In the genomic region with DNA sequence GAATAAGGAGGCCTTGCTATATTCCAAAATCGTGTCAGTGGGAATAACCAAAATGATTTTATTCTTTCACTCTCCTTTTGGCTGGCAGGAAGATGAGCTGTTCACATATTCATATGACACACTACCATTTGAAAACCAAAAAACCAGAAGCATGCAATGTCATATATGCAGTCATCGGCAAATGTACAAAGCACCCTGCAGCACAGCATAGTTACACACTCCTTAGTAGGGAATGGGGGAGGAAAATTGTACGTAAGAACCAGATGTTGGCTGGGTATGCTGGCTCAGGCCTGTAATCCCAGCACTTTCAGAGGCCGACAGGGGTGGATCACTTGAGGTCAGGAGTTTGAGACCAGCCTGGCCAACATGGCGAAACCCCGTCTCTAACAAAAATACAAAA, we compare ENCODE assay signal across 22 cellular contexts.
"Had no signal": no experiment of that assay in that cellular context is flagged by ENCODE, and none has a peak within 500 bp of the region (broad histone marks: within the 10 kb centered on the region; RNA-seq: fewer than 3 reads in every experiment).

No MANE protein-coding gene starts in this region.

- H3K27me3 Mint-ChIP-seq: stimulated activated naive CD8-positive, alpha-beta T cell treated with anti-CD3 and anti-CD28 coated beads, Interleukin-15, Interleukin-2, amounts not matched to agents 100 ng/mL and 50 ng/mL, for 24 hours had no signal

- H3K27me3 ChIP-seq: esophagus muscularis mucosa, foreskin keratinocyte, hepatocyte, neutrophil, tibial artery, upper lobe of left lung, uterus had no signal

- H3K27ac ChIP-seq: epithelial cell of prostate, esophagus muscularis mucosa, foreskin keratinocyte, hepatocyte, neutrophil, tibial artery, upper lobe of left lung, uterus had no signal

- H3K4me2 ChIP-seq: hepatocyte had no signal

- H3K36me3 ChIP-seq: neutrophil, tibial artery, upper lobe of left lung, uterus had no signal

- H3K4me1 ChIP-seq: foreskin keratinocyte, uterus had no signal

- H3K27ac Mint-ChIP-seq: dendritic cell treated with granulocyte-macrophage colony-stimulating factor and Interleukin-4, amounts not matched to agents 40 ng/mL and 50 ng/mL, for 4 days; effector memory CD8-positive, alpha-beta T cell; naive thymus-derived CD8-positive, alpha-beta T cell; stimulated activated effector memory CD8-positive, alpha-beta T cell treated with anti-CD3 and anti-CD28 coated beads, Interleukin-12 subunit alpha, Interleukin-12 subunit beta, amount 100 ng/mL, for 72 hours; stimulated activated naive CD8-positive, alpha-beta T cell treated with anti-CD3 and anti-CD28 coated beads, Interleukin-15, Interleukin-2, amounts not matched to agents 100 ng/mL and 50 ng/mL, for 24 hours had no signal

- H3K79me2 ChIP-seq: hepatocyte had no signal

- H3K4me1 Mint-ChIP-seq: naive thymus-derived CD8-positive, alpha-beta T cell; stimulated activated effector memory CD8-positive, alpha-beta T cell treated with anti-CD3 and anti-CD28 coated beads, Interleukin-12 subunit alpha, Interleukin-12 subunit beta, amount 100 ng/mL, for 72 hours had no signal

- H3K36me3 Mint-ChIP-seq: naive thymus-derived CD8-positive, alpha-beta T cell; stimulated activated effector memory CD8-positive, alpha-beta T cell treated with anti-CD3 and anti-CD28 coated beads, Interleukin-12 subunit alpha, Interleukin-12 subunit beta, amount 100 ng/mL, for 72 hours had no signal

- H3K9me3 Mint-ChIP-seq: dendritic cell treated with granulocyte-macrophage colony-stimulating factor and Interleukin-4, amounts not matched to agents 40 ng/mL and 50 ng/mL, for 4 days; effector memory CD8-positive, alpha-beta T cell; naive thymus-derived CD8-positive, alpha-beta T cell; stimulated activated effector memory CD8-positive, alpha-beta T cell treated with anti-CD3 and anti-CD28 coated beads, Interleukin-12 subunit alpha, Interleukin-12 subunit beta, amount 100 ng/mL, for 72 hours; stimulated activated naive CD8-positive, alpha-beta T cell treated with anti-CD3 and anti-CD28 coated beads, Interleukin-15, Interleukin-2, amounts not matched to agents 100 ng/mL and 50 ng/mL, for 24 hours had no signal

- H3K4me3 Mint-ChIP-seq: dendritic cell treated with granulocyte-macrophage colony-stimulating factor and Interleukin-4, amounts not matched to agents 40 ng/mL and 50 ng/mL, for 4 days; effector memory CD8-positive, alpha-beta T cell; naive thymus-derived CD8-positive, alpha-beta T cell; stimulated activated effector memory CD8-positive, alpha-beta T cell treated with anti-CD3 and anti-CD28 coated beads, Interleukin-12 subunit alpha, Interleukin-12 subunit beta, amount 100 ng/mL, for 72 hours; stimulated activated naive CD8-positive, alpha-beta T cell treated with anti-CD3 and anti-CD28 coated beads, Interleukin-15, Interleukin-2, amounts not matched to agents 100 ng/mL and 50 ng/mL, for 24 hours had no signal

- H2AFZ ChIP-seq: hepatocyte had no signal

- ATAC-seq: effector memory CD8-positive, alpha-beta T cell; foreskin keratinocyte; left lobe of liver; mucosa of descending colon; naive thymus-derived CD8-positive, alpha-beta T cell; right cardiac atrium; stimulated activated effector memory CD8-positive, alpha-beta T cell treated with anti-CD3 and anti-CD28 coated beads, Interleukin-12 subunit alpha, Interleukin-12 subunit beta, amount 100 ng/mL, for 72 hours had no signal

- H3K9me3 ChIP-seq: esophagus muscularis mucosa, mucosa of descending colon, neutrophil, tibial artery, upper lobe of left lung, uterus had no signal

- DNase-seq: effector memory CD8-positive, alpha-beta T cell; foreskin keratinocyte; head of caudate nucleus; islet precursor cell; mammary epithelial cell; mucosa of descending colon; naive thymus-derived CD8-positive, alpha-beta T cell; posterior cingulate gyrus; right cardiac atrium; stimulated activated CD4-positive, alpha-beta T cell treated with anti-CD3 and anti-CD28 coated beads, Interleukin-4, amount 100 ng/mL, for 1 hour; stimulated activated CD8-positive, alpha-beta memory T cell treated with anti-CD3 and anti-CD28 coated beads, Interleukin-4, amount 100 ng/mL, for 48 hours; tibial artery; upper lobe of left lung; uterus had no signal

- H3K4me3 ChIP-seq: esophagus muscularis mucosa, hepatocyte, mucosa of descending colon, tibial artery, upper lobe of left lung, uterus had no signal
